ENCODE assay signal across 8 cellular contexts in genomic region chr1:207579436-207579799, GRCh38.
DNase-seq lines count a peak whose midpoint lies in the region; ATAC-seq and TF ChIP-seq lines count a peak whose summit lies in the region.

No MANE protein-coding gene starts in this region.

- H3K9me3 ChIP-seq in SJSA1 (replicated peaks) (no peaks in the 10 kb centered on the region), transverse colon (no peaks in the 10 kb centered on the region)

- intact Hi-C loops in transverse colon (cut with DNase I; ENCODE audit: low total_unique reads): no loop called here

- in situ Hi-C loops in transverse colon (cut with MboI; ENCODE audit: low pct_ligation_motif_present in 1 of 4, low pct_unique_long_range_greater_than_20kb in 1 of 4, low sequenced_read_pairs in 3 of 4): no loop called here

- H3K27ac ChIP-seq in SJSA1: no peak overlapping the region
- H3K27ac ChIP-seq in transverse colon: no peak overlapping the region

- TF ChIP-seq CTCF in choroid plexus epithelial cell (conservative IDR thresholded peaks at IDR 0.05; ENCODE audit: low read depth, low read length) (peak; percentile 79), transverse colon (IDR thresholded peaks at IDR 0.05) (peak; percentile 18 to 47 (median 38))

- H3K4me3 ChIP-seq in Jurkat, Clone E6-1 (ENCODE audit: low read length): no peak overlapping the region
- H3K4me3 ChIP-seq in SJSA1 (no peak overlapping the region), choroid plexus epithelial cell (ENCODE audit: low read depth, low read length) (no peak overlapping the region), transverse colon (no peak overlapping the region)

- H3K27me3 ChIP-seq in SJSA1 (replicated peaks): 0 out of 2 replicates have a peak, but pooled peaks cover 5% of the 10 kb centered on the region
- H3K27me3 ChIP-seq in transverse colon: peaks cover 5% of the 10 kb centered on the region

- no peaks in the 10 kb centered on the region for H3K36me3 ChIP-seq in SJSA1
- H3K36me3 ChIP-seq in transverse colon: no peaks in the 10 kb centered on the region

- H3K4me1 ChIP-seq in SJSA1 (replicated peaks) (no peaks in the 10 kb centered on the region), transverse colon (no peaks in the 10 kb centered on the region)

- ATAC-seq in GM21390 (IDR thresholded peaks at IDR 0.05; ENCODE audit: unreplicated experiment): peak; percentile 86

- no peak for TF ChIP-seq EP300 in transverse colon (IDR thresholded peaks at IDR 0.05; ENCODE audit: low read depth)

- TF ChIP-seq POLR2A in transverse colon (IDR thresholded peaks at IDR 0.05): no peak

- peak; percentile 7 for DNase-seq in NK-92 treated with Interleukin-12 subunit alpha and Interleukin-12 subunit beta, amount 100 ng/mL, for 24 hours (lab: John Stamatoyannopoulos, UW)
- DNase-seq in NK-92 (lab: John Stamatoyannopoulos, UW; ENCODE audit: unreplicated experiment) (no peak), SJSA1 (ENCODE audit: low read depth in 1 of 2, low spot score in 2 of 2) (peak; percentile 14 to 52), choroid plexus epithelial cell (ENCODE audit: low read depth) (peak; percentile 83), lung microvascular endothelial cell (ENCODE audit: low read depth in 2 of 2) (peak; percentile 68 to 73), transverse colon (peak; percentile 29)
- DNase-seq in Jurkat, Clone E6-1 (ENCODE audit: low read depth, low spot score): peak; percentile 53

- 10% methylated on average over 4 of the region's 4 CpGs; no CpG with 5 or more reads in 1 of the 2 donors for WGBS in transverse colon (ENCODE audit: low coverage in 1 of 2), 2 donors
